25 cellular contexts compared by ENCODE assay signal in the genomic region with DNA sequence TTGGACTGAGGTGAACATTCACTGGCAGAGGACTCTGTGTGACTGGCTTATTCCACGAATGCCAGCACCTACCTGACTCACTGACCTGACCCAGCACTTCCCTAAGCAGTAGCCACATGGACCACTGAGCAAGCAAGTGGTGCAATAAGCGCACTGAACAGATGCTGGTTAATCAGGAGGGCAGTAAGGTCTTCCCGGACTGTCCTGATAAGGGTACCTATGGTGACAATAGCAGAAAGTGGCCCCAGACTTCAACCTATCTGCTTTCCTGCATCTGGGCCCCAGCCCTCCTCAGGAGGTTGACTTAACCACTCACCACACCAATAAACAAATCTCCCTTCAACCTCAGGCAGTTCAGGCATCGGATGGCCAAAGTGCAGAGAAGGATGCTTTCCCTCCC.
DNase-seq lines count a peak whose midpoint lies in the region; ATAC-seq, FAIRE-seq and TF ChIP-seq lines count a peak whose summit lies in the region.
"Had no signal": no experiment of that assay in that cellular context is flagged by ENCODE, and none has a peak within 500 bp of the region (broad histone marks: within the 10 kb centered on the region; RNA-seq: fewer than 3 reads in every experiment).

No MANE protein-coding gene starts in this region.

- DNase-seq in HepG2 (ENCODE audit: low spot score) (no peak), right lobe of liver (no peak), OCI-M1 (lab: John Stamatoyannopoulos, UW) (peak; percentile 76), K562 (ENCODE audit: extremely low read depth in 1 of 4, low spot score in 3 of 4) (peak in 2 of 4 experiments; percentile 22 to 33), endodermal cell (no peak), NCI-H1105 treated with DMSO at 0.1 percent for 48 hours (lab: John Stamatoyannopoulos, UW) (no peak)
- DNase-seq in stimulated activated naive CD8-positive, alpha-beta T cell treated with anti-CD3 and anti-CD28 coated beads, Interleukin-15, amount 100 ng/mL, for 72 hours, result no peak
- DNase-seq: 8988T; ACHN; AML-193; BE2C; Calu3; CD4-positive, alpha-beta T cell; CD8-positive, alpha-beta memory T cell; COR-L47; DND-41; GM23248; H7; HCEC 1CT had no signal

- no peak for TF ChIP-seq EP300 in HepG2 (IDR thresholded peaks at IDR 0.05; ENCODE audit: low read depth in 2 of 2, low read length in 2 of 2)
- TF ChIP-seq EP300 in HepG2 (CRISPR knock-in tag; IDR thresholded peaks at IDR 0.05; ENCODE audit: borderline replicate concordance), result no peak
- TF ChIP-seq EP300 in K562 (IDR thresholded peaks at IDR 0.05; ENCODE audit: low read length), result no peak

- TF ChIP-seq POLR2A in HepG2 (IDR thresholded peaks at IDR 0.05; ENCODE audit: insufficient read depth in 1 of 2, low read depth in 2 of 2, low read length in 2 of 2) (no peak), right lobe of liver (IDR thresholded peaks at IDR 0.05) (no peak), K562 (conservative IDR thresholded peaks at IDR 0.05) (no peak)

- H3K27ac ChIP-seq in HepG2 (ENCODE audit: extremely low read length, insufficient read depth, low read length) (no peak overlapping the region), right lobe of liver (no peak overlapping the region), K562 (ENCODE audit: extremely low read depth, low read depth, low read length) (no peak overlapping the region), endodermal cell (ENCODE audit: low read depth, low read length) (no peak overlapping the region)
- H3K27ac ChIP-seq: A549; BLaER1 treated with 17β-estradiol and CSF1 and Interleukin-3, amounts not matched to agents 10 nM and 100 nM; GM23248 had no signal

- H3K27ac Mint-ChIP-seq in endodermal cell, result no peak overlapping the region
- no peak overlapping the region for H3K27ac Mint-ChIP-seq in stimulated activated naive CD8-positive, alpha-beta T cell treated with anti-CD3 and anti-CD28 coated beads, Interleukin-15, amount 100 ng/mL, for 72 hours
- H3K27ac Mint-ChIP-seq: CD14-positive monocyte; CD4-positive, alpha-beta T cell; CD8-positive, alpha-beta memory T cell had no signal

- H3K4me3 ChIP-seq in HepG2 (replicated peaks in 1 of 3; ENCODE audit: insufficient read depth in 1 of 3, low read depth in 2 of 3, low read length in 3 of 3) (no peak overlapping the region), right lobe of liver (no peak overlapping the region), K562 (no peak overlapping the region), endodermal cell (ENCODE audit: low read length) (no peak overlapping the region)
- H3K4me3 ChIP-seq: A549; BLaER1 treated with 17β-estradiol and CSF1 and Interleukin-3, amounts not matched to agents 10 nM and 100 nM; GM23248 had no signal

- CTCF ChIA-PET in HepG2 (lab: Yijun Ruan, JAX; ENCODE audit: low intra/inter-chr PET ratio, low total read pairs), result no interaction called here
- CTCF ChIA-PET in K562 (lab: Yijun Ruan, JAX; ENCODE audit: low intra/inter-chr PET ratio), result no interaction called here

- H3K36me3 ChIP-seq in HepG2 (replicated peaks in 1 of 2; ENCODE audit: control insufficient read depth in 1 of 2, insufficient read depth in 2 of 2, low read length in 2 of 2) (no peaks in the 10 kb centered on the region), right lobe of liver (no peaks in the 10 kb centered on the region), K562 (ENCODE audit: control insufficient read depth, insufficient read depth, low read length) (no peaks in the 10 kb centered on the region), endodermal cell (ENCODE audit: control insufficient read depth, insufficient read depth, low read length) (no peaks in the 10 kb centered on the region)
- H3K36me3 ChIP-seq: BE2C; BLaER1 treated with 17β-estradiol and CSF1 and Interleukin-3, amounts not matched to agents 10 nM and 100 nM had no signal

- H3K9me3 Mint-ChIP-seq in endodermal cell, result no peaks in the 10 kb centered on the region
- no peaks in the 10 kb centered on the region for H3K9me3 Mint-ChIP-seq in stimulated activated naive CD8-positive, alpha-beta T cell treated with anti-CD3 and anti-CD28 coated beads, Interleukin-15, amount 100 ng/mL, for 72 hours
- H3K9me3 Mint-ChIP-seq: CD4-positive, alpha-beta T cell; CD8-positive, alpha-beta memory T cell had no signal

- intact Hi-C loops in HepG2 (cut with micrococcal nuclease; ENCODE audit: unreplicated experiment) (no loop called here), right lobe of liver (cut with DNase I) (no loop called here), K562 (cut with micrococcal nuclease) (no loop called here)

- H3K27me3 Mint-ChIP-seq in endodermal cell (ENCODE audit: insufficient read depth), result peaks cover 29% of the 10 kb centered on the region
- peaks cover 24% of the 10 kb centered on the region for H3K27me3 Mint-ChIP-seq in stimulated activated naive CD8-positive, alpha-beta T cell treated with anti-CD3 and anti-CD28 coated beads, Interleukin-15, amount 100 ng/mL, for 72 hours

- no peaks in the 10 kb centered on the region for H3K9me1 ChIP-seq in K562 (ENCODE audit: control insufficient read depth, insufficient read depth, low read length)

- H3K79me2 ChIP-seq in HepG2 (ENCODE audit: insufficient read depth, low read length) (no peaks in the 10 kb centered on the region), K562 (ENCODE audit: control insufficient read depth, insufficient read depth, low read length) (no peaks in the 10 kb centered on the region)

- H4K20me1 ChIP-seq in HepG2 (ENCODE audit: insufficient read depth, low read length), result no peaks in the 10 kb centered on the region
- H4K20me1 ChIP-seq in K562 (replicated peaks; ENCODE audit: control insufficient read depth, insufficient read depth, low read length), result no peaks in the 10 kb centered on the region
- H4K20me1 ChIP-seq: BLaER1 treated with 17β-estradiol and CSF1 and Interleukin-3, amounts not matched to agents 10 nM and 100 nM had no signal

- no peak overlapping the region for H3K9ac ChIP-seq in HepG2 (ENCODE audit: insufficient read depth, low read depth, low read length)
- no peak overlapping the region for H3K9ac ChIP-seq in K562 (ENCODE audit: insufficient read depth in 1 of 2, low read depth in 2 of 2, low read length in 2 of 2)
- no peak overlapping the region for H3K9ac ChIP-seq in endodermal cell (ENCODE audit: extremely low read depth, low read length, poor library complexity, severe bottlenecking)
- H3K9ac ChIP-seq: BLaER1 treated with 17β-estradiol and CSF1 and Interleukin-3, amounts not matched to agents 10 nM and 100 nM; GM23248 had no signal

- ATAC-seq in HepG2, result peak; percentile 37; the same call in 2 of the 3 replicates
- no peak for ATAC-seq in right lobe of liver
- peak; percentile 27; the same call in 1 of the 3 replicates for ATAC-seq in K562
- ATAC-seq in stimulated activated naive CD8-positive, alpha-beta T cell treated with anti-CD3 and anti-CD28 coated beads, Interleukin-15, amount 100 ng/mL, for 72 hours, result no peak
- ATAC-seq: A549 had no signal

- H3K9me3 ChIP-seq in HepG2 (ENCODE audit: low read length) (no peaks in the 10 kb centered on the region), right lobe of liver (no peaks in the 10 kb centered on the region), K562 (replicated peaks; ENCODE audit: control insufficient read depth, insufficient read depth, low read depth, low read length) (no peaks in the 10 kb centered on the region; the same call in 1 of the 2 replicates), endodermal cell (ENCODE audit: control insufficient read depth, low read length) (peaks cover 4% of the 10 kb centered on the region)
- H3K9me3 ChIP-seq: A549, BE2C had no signal

- POLR2A ChIA-PET in HepG2 (lab: Yijun Ruan, JAX) (no interaction called here), K562 (lab: Yijun Ruan, JAX) (no interaction called here)

- H3K4me3 Mint-ChIP-seq in endodermal cell, result no peak overlapping the region
- H3K4me3 Mint-ChIP-seq in stimulated activated naive CD8-positive, alpha-beta T cell treated with anti-CD3 and anti-CD28 coated beads, Interleukin-15, amount 100 ng/mL, for 72 hours, result no peak overlapping the region
- H3K4me3 Mint-ChIP-seq: CD14-positive monocyte; CD4-positive, alpha-beta T cell; CD8-positive, alpha-beta memory T cell had no signal

- H3K4me2 ChIP-seq in HepG2 (ENCODE audit: low read depth, low read length) (no peak overlapping the region), K562 (ENCODE audit: insufficient read depth, low read length) (no peak overlapping the region)
- H3K4me2 ChIP-seq: A549 had no signal

- no TSS peak for BruUV-seq in HepG2 (replicated peaks; lab: Mats Ljungman, UMichigan)
- BruUV-seq in K562 (replicated peaks; lab: Mats Ljungman, UMichigan), result no TSS peak

- FAIRE-seq in HepG2 (lab: Jason Lieb, UNC) (no peak), K562 (lab: Jason Lieb, UNC) (no peak)
- FAIRE-seq: A549, G401.6, GM12892, H1 had no signal

- TF ChIP-seq RAD21 in HepG2 (CRISPR knock-in tag; IDR thresholded peaks at IDR 0.05) (no peak), K562 (CRISPR knock-in tag; conservative IDR thresholded peaks at IDR 0.05 in 1 of 2, IDR thresholded peaks at IDR 0.05 in 1 of 2) (no peak)

- no peaks in the 10 kb centered on the region for H3K4me1 Mint-ChIP-seq in endodermal cell
- peaks cover 11% of the 10 kb centered on the region for H3K4me1 Mint-ChIP-seq in stimulated activated naive CD8-positive, alpha-beta T cell treated with anti-CD3 and anti-CD28 coated beads, Interleukin-15, amount 100 ng/mL, for 72 hours
- H3K4me1 Mint-ChIP-seq: CD14-positive monocyte had no signal

- TF ChIP-seq CTCF in HepG2 (CRISPR knock-in tag; IDR thresholded peaks at IDR 0.05), result peak; percentile 29; the same call in 1 of the 2 replicates
- no peak for TF ChIP-seq CTCF in right lobe of liver (IDR thresholded peaks at IDR 0.05)
- TF ChIP-seq CTCF in K562 (IDR thresholded peaks at IDR 0.05 in 2 of 3, conservative IDR thresholded peaks at IDR 0.05 in 1 of 3; ENCODE audit: insufficient read depth in 2 of 3, low read depth in 1 of 3, low read length in 3 of 3), result no peak
- TF ChIP-seq CTCF in endodermal cell (conservative IDR thresholded peaks at IDR 0.05), result no peak

- WGBS in HepG2 (ENCODE audit: low lambda C conversion rate), result 17% methylated on average over 4 of the region's 4 CpGs
- 33% methylated on average over 1 of the region's 4 CpGs for WGBS in right lobe of liver (ENCODE audit: insufficient coverage, low coverage, low lambda C conversion rate, missing lambda C conversion rate)
- WGBS in K562 (ENCODE audit: insufficient coverage, low coverage, missing lambda C conversion rate), result 0% methylated on average over 4 of the region's 4 CpGs
- WGBS in endodermal cell (ENCODE audit: insufficient coverage in 1 of 2, insufficient read length in 1 of 2), 2 experiments, result 77 to 78% methylated on average over 3 to 4 of the region's 4 CpGs

- H2AFZ ChIP-seq in HepG2 (ENCODE audit: low read length), result no peak overlapping the region
- H2AFZ ChIP-seq in K562 (ENCODE audit: low read depth, low read length), result no peak overlapping the region
- H2AFZ ChIP-seq: GM23248 had no signal

- H3K36me3 Mint-ChIP-seq in endodermal cell (ENCODE audit: low read depth), result no peaks in the 10 kb centered on the region
- H3K36me3 Mint-ChIP-seq: CD14-positive monocyte; CD8-positive, alpha-beta memory T cell had no signal

- in situ Hi-C loops in HepG2 (cut with HindIII; ENCODE audit: extremely low pct_ligation_motif_present, low pct_unique_long_range_greater_than_20kb) (no loop called here), K562 (cut with MboI) (no loop called here)

- peaks cover 49% of the 10 kb centered on the region for H3K4me1 ChIP-seq in HepG2 (ENCODE audit: insufficient read depth, low read length)
- no peaks in the 10 kb centered on the region for H3K4me1 ChIP-seq in right lobe of liver
- no peaks in the 10 kb centered on the region for H3K4me1 ChIP-seq in K562 (replicated peaks in 1 of 2; ENCODE audit: control insufficient read depth in 2 of 2, insufficient read depth in 2 of 2, low read length in 2 of 2)
- no peaks in the 10 kb centered on the region for H3K4me1 ChIP-seq in endodermal cell (ENCODE audit: control insufficient read depth, insufficient read depth, low read length)
- H3K4me1 ChIP-seq: A549, BE2C had no signal

- peaks cover 0 to 4% of the 10 kb centered on the region in 2 experiments; a peak in 1 of 5 replicates for H3K27me3 ChIP-seq in HepG2 (ENCODE audit: control insufficient read depth in 1 of 2, insufficient read depth in 2 of 2, low read length in 2 of 2)
- no peaks in the 10 kb centered on the region for H3K27me3 ChIP-seq in right lobe of liver
- peaks cover 23 to 55% of the 10 kb centered on the region in 2 experiments for H3K27me3 ChIP-seq in K562 (ENCODE audit: control insufficient read depth in 2 of 2, insufficient read depth in 2 of 2, low read length in 2 of 2)
- peaks cover 50% of the 10 kb centered on the region for H3K27me3 ChIP-seq in endodermal cell (ENCODE audit: control insufficient read depth, insufficient read depth, low read length, poor library complexity, severe bottlenecking)
- H3K27me3 ChIP-seq: BE2C had no signal

Comparison
In these comparisons a context has a peak if more than half of its experiments do, and no peak if none do; other contexts are left out.
1. ATAC-seq: peak in HepG2 (single experiment) and K562 (single experiment); none in right lobe of liver (0 of 4) and stimulated activated naive CD8-positive, alpha-beta T cell treated with anti-CD3 and anti-CD28 coated beads, Interleukin-15, amount 100 ng/mL, for 72 hours (single experiment).
2. Of the 241 proteins assayed by ChIP-seq in both HepG2 and K562: peak only in HepG2: CTCF; only in K562: CEBPB; in both: none; in neither: 237; mixed calls (peak in some experiments, not most) for 2.